1 cellular context compared by ENCODE assay signal in the genomic region with DNA sequence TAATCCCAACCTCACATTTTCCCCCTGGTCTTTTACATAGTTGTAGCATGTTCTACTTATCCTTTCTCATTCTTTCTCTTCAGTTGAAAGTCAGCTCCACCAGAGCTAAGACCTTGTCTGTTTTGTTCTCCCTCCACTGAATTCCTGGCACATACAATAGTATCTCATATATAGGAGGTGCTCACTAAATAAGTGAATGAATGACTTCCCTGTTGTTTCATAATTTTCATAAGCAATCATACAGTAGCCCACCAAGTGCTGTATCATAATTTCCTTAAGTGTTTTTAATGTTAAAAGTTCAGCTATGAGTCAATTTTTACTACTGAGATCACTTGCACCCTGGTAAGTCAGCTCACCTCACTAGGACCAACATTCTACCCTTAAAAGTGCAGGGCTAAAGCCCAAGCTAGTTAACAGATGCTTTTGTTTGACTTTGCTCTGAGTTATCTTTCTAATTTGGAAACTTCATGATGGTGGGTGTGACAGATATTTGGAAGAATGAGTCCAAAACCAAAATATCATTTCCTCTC.
TF ChIP-seq lines count a peak whose summit lies in the region.

No MANE protein-coding gene starts in this region.

TF ChIP-seq in WTC11, 78 proteins besides CTCF, POLR2A, EP300 and RAD21 (continued from another document):
- TF ChIP-seq, protein P1, sequence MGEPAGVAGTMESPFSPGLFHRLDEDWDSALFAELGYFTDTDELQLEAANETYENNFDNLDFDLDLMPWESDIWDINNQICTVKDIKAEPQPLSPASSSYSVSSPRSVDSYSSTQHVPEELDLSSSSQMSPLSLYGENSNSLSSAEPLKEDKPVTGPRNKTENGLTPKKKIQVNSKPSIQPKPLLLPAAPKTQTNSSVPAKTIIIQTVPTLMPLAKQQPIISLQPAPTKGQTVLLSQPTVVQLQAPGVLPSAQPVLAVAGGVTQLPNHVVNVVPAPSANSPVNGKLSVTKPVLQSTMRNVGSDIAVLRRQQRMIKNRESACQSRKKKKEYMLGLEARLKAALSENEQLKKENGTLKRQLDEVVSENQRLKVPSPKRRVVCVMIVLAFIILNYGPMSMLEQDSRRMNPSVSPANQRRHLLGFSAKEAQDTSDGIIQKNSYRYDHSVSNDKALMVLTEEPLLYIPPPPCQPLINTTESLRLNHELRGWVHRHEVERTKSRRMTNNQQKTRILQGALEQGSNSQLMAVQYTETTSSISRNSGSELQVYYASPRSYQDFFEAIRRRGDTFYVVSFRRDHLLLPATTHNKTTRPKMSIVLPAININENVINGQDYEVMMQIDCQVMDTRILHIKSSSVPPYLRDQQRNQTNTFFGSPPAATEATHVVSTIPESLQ (CRISPR knock-in tag; IDR thresholded peaks at IDR 0.05): no peak
- TF ChIP-seq SOX15 (CRISPR knock-in tag; IDR thresholded peaks at IDR 0.05): no peak
- TF ChIP-seq, protein P2, sequence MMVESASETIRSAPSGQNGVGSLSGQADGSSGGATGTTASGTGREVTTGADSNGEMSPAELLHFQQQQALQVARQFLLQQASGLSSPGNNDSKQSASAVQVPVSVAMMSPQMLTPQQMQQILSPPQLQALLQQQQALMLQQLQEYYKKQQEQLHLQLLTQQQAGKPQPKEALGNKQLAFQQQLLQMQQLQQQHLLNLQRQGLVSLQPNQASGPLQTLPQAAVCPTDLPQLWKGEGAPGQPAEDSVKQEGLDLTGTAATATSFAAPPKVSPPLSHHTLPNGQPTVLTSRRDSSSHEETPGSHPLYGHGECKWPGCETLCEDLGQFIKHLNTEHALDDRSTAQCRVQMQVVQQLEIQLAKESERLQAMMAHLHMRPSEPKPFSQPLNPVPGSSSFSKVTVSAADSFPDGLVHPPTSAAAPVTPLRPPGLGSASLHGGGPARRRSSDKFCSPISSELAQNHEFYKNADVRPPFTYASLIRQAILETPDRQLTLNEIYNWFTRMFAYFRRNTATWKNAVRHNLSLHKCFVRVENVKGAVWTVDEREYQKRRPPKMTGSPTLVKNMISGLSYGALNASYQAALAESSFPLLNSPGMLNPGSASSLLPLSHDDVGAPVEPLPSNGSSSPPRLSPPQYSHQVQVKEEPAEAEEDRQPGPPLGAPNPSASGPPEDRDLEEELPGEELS (CRISPR knock-in tag; IDR thresholded peaks at IDR 0.05): no peak
- TF ChIP-seq, protein P3, sequence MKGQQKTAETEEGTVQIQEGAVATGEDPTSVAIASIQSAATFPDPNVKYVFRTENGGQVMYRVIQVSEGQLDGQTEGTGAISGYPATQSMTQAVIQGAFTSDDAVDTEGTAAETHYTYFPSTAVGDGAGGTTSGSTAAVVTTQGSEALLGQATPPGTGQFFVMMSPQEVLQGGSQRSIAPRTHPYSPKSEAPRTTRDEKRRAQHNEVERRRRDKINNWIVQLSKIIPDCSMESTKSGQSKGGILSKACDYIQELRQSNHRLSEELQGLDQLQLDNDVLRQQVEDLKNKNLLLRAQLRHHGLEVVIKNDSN (CRISPR knock-in tag; IDR thresholded peaks at IDR 0.05): no peak
- TF ChIP-seq, protein P4, sequence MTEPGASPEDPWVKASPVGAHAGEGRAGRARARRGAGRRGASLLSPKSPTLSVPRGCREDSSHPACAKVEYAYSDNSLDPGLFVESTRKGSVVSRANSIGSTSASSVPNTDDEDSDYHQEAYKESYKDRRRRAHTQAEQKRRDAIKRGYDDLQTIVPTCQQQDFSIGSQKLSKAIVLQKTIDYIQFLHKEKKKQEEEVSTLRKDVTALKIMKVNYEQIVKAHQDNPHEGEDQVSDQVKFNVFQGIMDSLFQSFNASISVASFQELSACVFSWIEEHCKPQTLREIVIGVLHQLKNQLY (CRISPR knock-in tag; IDR thresholded peaks at IDR 0.05): no peak
- TF ChIP-seq FOXP1 (CRISPR knock-in tag; IDR thresholded peaks at IDR 0.05; ENCODE audit: borderline replicate concordance): no peak
- TF ChIP-seq, protein P5, sequence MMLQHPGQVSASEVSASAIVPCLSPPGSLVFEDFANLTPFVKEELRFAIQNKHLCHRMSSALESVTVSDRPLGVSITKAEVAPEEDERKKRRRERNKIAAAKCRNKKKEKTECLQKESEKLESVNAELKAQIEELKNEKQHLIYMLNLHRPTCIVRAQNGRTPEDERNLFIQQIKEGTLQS (CRISPR knock-in tag; conservative IDR thresholded peaks at IDR 0.05): no peak
